Comparison of ENCODE assay signal across 7 cellular contexts in the genomic region with DNA sequence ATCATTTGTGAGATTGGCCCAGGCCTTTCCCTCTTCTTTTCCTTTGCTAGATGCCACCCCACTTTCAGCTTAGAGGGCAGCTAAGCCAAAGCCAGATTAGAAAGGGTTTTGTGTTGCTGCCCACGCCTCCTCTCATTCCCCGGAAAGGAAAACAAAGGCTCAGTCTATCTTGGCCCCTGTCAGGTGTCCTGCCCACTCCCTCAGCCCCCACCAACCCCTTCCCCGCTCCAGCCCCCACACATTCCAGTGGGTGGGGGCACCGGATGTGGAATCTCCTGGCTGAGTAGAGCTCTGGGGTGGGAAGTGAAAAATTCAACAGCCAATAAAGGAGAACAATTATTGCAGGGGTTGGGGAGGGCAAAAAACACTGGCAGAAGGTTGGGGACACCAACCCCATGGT. TPM values are rescaled to one million over a fixed set of nuclear protein-coding genes. Genes with fewer than 3 reads are reported as not detected.
A peak's percentile ranks its signal among the peaks of the same experiment; 100 is the strongest.
DNase-seq lines count a peak whose midpoint lies in the region; ATAC-seq and TF ChIP-seq lines count a peak whose summit lies in the region.
"Had no signal": no experiment of that assay in that cellular context is flagged by ENCODE, and none has a peak within 500 bp of the region (broad histone marks: within the 10 kb centered on the region; RNA-seq: fewer than 3 reads in every experiment).

No MANE protein-coding gene starts in this region.

- DNase-seq in GM23338 (ENCODE audit: low spot score) (peak; percentile 74), ascending aorta (ENCODE audit: low spot score in 2 of 2) (no peak), KG1 (lab: John Stamatoyannopoulos, UW) (no peak), DMS79 (lab: John Stamatoyannopoulos, UW) (no peak)
- no peak for DNase-seq in naive thymus-derived CD8-positive, alpha-beta T cell
- DNase-seq: stimulated activated naive CD4-positive, alpha-beta T cell had no signal

- peak overlapping the region; percentile 96 for H3K27ac Mint-ChIP-seq in GM23338
- peak overlapping the region in 5 of 10 donors; percentile 29 to 95 (median 51) for H3K27ac Mint-ChIP-seq in naive thymus-derived CD8-positive, alpha-beta T cell

- peaks cover 28% of the 10 kb centered on the region for H3K27me3 Mint-ChIP-seq in GM23338 (ENCODE audit: insufficient read depth, low read depth, poor library complexity)
- peaks cover 0 to 2% (median 0%) of the 10 kb centered on the region in 5 donors for H3K27me3 Mint-ChIP-seq in naive thymus-derived CD8-positive, alpha-beta T cell

- H3F3A ChIP-seq in GM23338 (replicated peaks; ENCODE audit: low read depth): peaks cover 16% of the 10 kb centered on the region; the same call in 1 of the 2 replicates

- H3K4me3 ChIP-seq in GM23338 (peak overlapping the region; percentile 94), ascending aorta (peak overlapping the region in 1 of 2 donors; percentile 79)

- TF ChIP-seq CTCF in GM23338 (conservative IDR thresholded peaks at IDR 0.05; ENCODE audit: low read depth in 2 of 2) (no peak), ascending aorta (IDR thresholded peaks at IDR 0.05) (no peak)

- H3K4me1 ChIP-seq in GM23338 (ENCODE audit: insufficient read depth) (peaks cover 37% of the 10 kb centered on the region), ascending aorta (peaks cover 47 to 65% of the 10 kb centered on the region in 2 donors)

- H3K36me3 Mint-ChIP-seq in GM23338 (ENCODE audit: low read depth): peaks cover 4% of the 10 kb centered on the region; the same call in 2 of the 3 replicates
- H3K36me3 Mint-ChIP-seq in naive thymus-derived CD8-positive, alpha-beta T cell: peaks cover 0 to 3% (median 0%) of the 10 kb centered on the region in 3 donors

- H3K4me3 Mint-ChIP-seq in GM23338: peak overlapping the region; percentile 82
- H3K4me3 Mint-ChIP-seq in naive thymus-derived CD8-positive, alpha-beta T cell: peak overlapping the region in 7 of 10 donors; percentile 23 to 96 (median 86)

- H3K79me2 ChIP-seq in GM23338 (replicated peaks; ENCODE audit: insufficient read depth): peaks cover 10% of the 10 kb centered on the region; the same call in 1 of the 2 replicates

- H3K9me2 ChIP-seq in GM23338 (ENCODE audit: insufficient read depth): no peaks in the 10 kb centered on the region

- H3K9me3 ChIP-seq in ascending aorta: no peaks in the 10 kb centered on the region

- H3K27ac ChIP-seq in GM23338 (ENCODE audit: low read depth) (peak overlapping the region; percentile 82), ascending aorta (peak overlapping the region; percentile 86 to 88)

- ATAC-seq in GM23338: peak; percentile 15
- ATAC-seq in naive thymus-derived CD8-positive, alpha-beta T cell: no peak
- ATAC-seq in HG02981 (IDR thresholded peaks at IDR 0.05; ENCODE audit: unreplicated experiment): no peak

- intact Hi-C loops in ascending aorta (cut with DNase I): no loop called here

- H3K4me1 Mint-ChIP-seq in GM23338: peaks cover 35% of the 10 kb centered on the region
- peaks cover 12 to 41% (median 34%) of the 10 kb centered on the region in 4 donors for H3K4me1 Mint-ChIP-seq in naive thymus-derived CD8-positive, alpha-beta T cell

- POLR2A ChIA-PET in naive thymus-derived CD8-positive, alpha-beta T cell (lab: Charles Lee): interaction anchor here (1.2 to 4.0 kb wide), 6 partner anchors 8 to 218 kb away, joined by 3 to 23 read pairs (median 5); partner anchors contain the start of gene CD63

- H3K36me3 ChIP-seq in GM23338 (ENCODE audit: insufficient read depth) (no peaks in the 10 kb centered on the region), ascending aorta (no peaks in the 10 kb centered on the region)

- no peak overlapping the region for H2AFZ ChIP-seq in GM23338

- no peaks in the 10 kb centered on the region for H4K20me1 ChIP-seq in GM23338 (replicated peaks; ENCODE audit: insufficient read depth)

- H3K9me3 Mint-ChIP-seq in GM23338: peaks cover 6% of the 10 kb centered on the region; the same call in 2 of the 3 replicates
- peaks cover 0 to 3% (median 0%) of the 10 kb centered on the region in 9 donors for H3K9me3 Mint-ChIP-seq in naive thymus-derived CD8-positive, alpha-beta T cell

- H3K4me2 ChIP-seq in GM23338: peak overlapping the region; percentile 98

- H3K27me3 ChIP-seq in GM23338 (ENCODE audit: insufficient read depth) (no peaks in the 10 kb centered on the region), ascending aorta (no peaks in the 10 kb centered on the region)

TF ChIP-seq in GM23338, 12 proteins besides CTCF, POLR2A, EP300 and RAD21:
- TF ChIP-seq ETS1 (IDR thresholded peaks at IDR 0.05): peak; percentile 52; the same call in 1 of the 2 replicates
- TF ChIP-seq ZNF114 (CRISPR knock-in tag; IDR thresholded peaks at IDR 0.05): no peak
- no peak for TF ChIP-seq CREB1 (CRISPR knock-in tag; IDR thresholded peaks at IDR 0.05; ENCODE audit: low read depth)
- no peak for TF ChIP-seq POLR2AphosphoS5 (IDR thresholded peaks at IDR 0.05; ENCODE audit: low read depth)

RNA-seq across cellular contexts. Expression of gene RDH5, which starts 2.2 kb away (rescaled TPM):
- total RNA-seq in GM23338 (2014; rRNA removed; shearing (Covaris generic)): 1.7 and 7.5 TPM in 2 replicates
- 3.9 and 5.4 TPM in 2 replicates for polyA plus RNA-seq in GM23338 (2016; fragmentation: Nextera tagmentation; extraction: Ambion mirVana)
- total RNA-seq in ascending aorta: 3.6 TPM
- 10 to 100 TPM; 28.8 to 30.4 TPM for total RNA-seq in naive thymus-derived CD8-positive, alpha-beta T cell
- polyA plus RNA-seq in naive thymus-derived CD8-positive, alpha-beta T cell: 1 to 10 TPM in 2 of 3 donors, not detected in 1; 1.0 to 1.4 TPM

RNA-seq across cellular contexts. Expression of gene BLOC1S1, which starts 2.2 kb away (rescaled TPM):
- total RNA-seq in GM23338 (2014; rRNA removed; shearing (Covaris generic)): 52.3 and 68.3 TPM in 2 replicates
- 174 and 198 TPM in 2 replicates for polyA plus RNA-seq in GM23338 (2016; fragmentation: Nextera tagmentation; extraction: Ambion mirVana)
- 57.2 TPM for total RNA-seq in ascending aorta
- total RNA-seq in naive thymus-derived CD8-positive, alpha-beta T cell: 10 to 100 TPM; 62.9 to 65.7 TPM
- 100 to 1,000 TPM in 2 of 3 donors, 10 to 100 TPM in 1; 84.3 to 133 (median 117) TPM for polyA plus RNA-seq in naive thymus-derived CD8-positive, alpha-beta T cell

RNA-seq across cellular contexts. Expression of gene ITGA7, which starts 10.3 kb away (rescaled TPM):
- total RNA-seq in GM23338 (2014; rRNA removed; shearing (Covaris generic)): 45.3 and 49.1 TPM in 2 replicates
- polyA plus RNA-seq in GM23338 (2016; fragmentation: Nextera tagmentation; extraction: Ambion mirVana): 17.4 and 20.0 TPM in 2 replicates
- total RNA-seq in ascending aorta: 246 TPM
- total RNA-seq in naive thymus-derived CD8-positive, alpha-beta T cell: 1 to 10 TPM; 5.2 to 7.0 TPM
- polyA plus RNA-seq in naive thymus-derived CD8-positive, alpha-beta T cell: 1 to 10 TPM in 2 of 3 donors, not detected in 1; 1.5 to 1.7 TPM

RNA-seq across cellular contexts. Expression of gene CD63, which starts 10.8 kb away (rescaled TPM):
- total RNA-seq in GM23338 (2014; rRNA removed; shearing (Covaris generic)): 294 and 307 TPM in 2 replicates
- 670 and 685 TPM in 2 replicates for polyA plus RNA-seq in GM23338 (2016; fragmentation: Nextera tagmentation; extraction: Ambion mirVana)
- total RNA-seq in ascending aorta: 566 TPM
- 10 to 100 TPM; 41.0 to 46.5 TPM for total RNA-seq in naive thymus-derived CD8-positive, alpha-beta T cell
- 100 to 1,000 TPM; 119 to 412 (median 135) TPM for polyA plus RNA-seq in naive thymus-derived CD8-positive, alpha-beta T cell

RNA-seq across cellular contexts. Expression of gene GDF11, which starts 24.9 kb away (rescaled TPM):
- 12.5 and 12.6 TPM in 2 replicates for total RNA-seq in GM23338 (2014; rRNA removed; shearing (Covaris generic))
- polyA plus RNA-seq in GM23338 (2016; fragmentation: Nextera tagmentation; extraction: Ambion mirVana): 3.7 and 3.8 TPM in 2 replicates
- total RNA-seq in ascending aorta: 1.6 TPM
- 1 to 10 TPM; 5.8 to 7.7 TPM for total RNA-seq in naive thymus-derived CD8-positive, alpha-beta T cell
- 1 to 10 TPM in 1 of 3 donors, under 1 TPM in 2; 0.82 to 1.5 (median 0.99) TPM for polyA plus RNA-seq in naive thymus-derived CD8-positive, alpha-beta T cell
